11 cellular contexts compared by ENCODE assay signal in genomic region chr1:237042467-237042891, GRCh38. TPM values are rescaled to one million over a fixed set of nuclear protein-coding genes. Genes with fewer than 3 reads are reported as not detected.
DNase-seq lines count a peak whose midpoint lies in the region; ATAC-seq and TF ChIP-seq lines count a peak whose summit lies in the region.
"Had no signal": no experiment of that assay in that cellular context is flagged by ENCODE, and none has a peak within 500 bp of the region (broad histone marks: within the 10 kb centered on the region; RNA-seq: fewer than 3 reads in every experiment).

No MANE protein-coding gene starts in this region.

- H3K4me2 ChIP-seq in osteoblast (ENCODE audit: insufficient read depth, low read length) = no peak overlapping the region

- H3K9ac ChIP-seq in iPS-20b (ENCODE audit: low read depth, low read length) (no peak overlapping the region), skeletal muscle tissue (ENCODE audit: low read depth in 1 of 3, low read length in 3 of 3) (no peak overlapping the region)

- no peak overlapping the region for H2AFZ ChIP-seq in osteoblast (ENCODE audit: low read length)

- TF ChIP-seq CTCF in HEK293 (tag by site-specific recombination; IDR thresholded peaks at IDR 0.05) (peak; percentile 72), astrocyte of the cerebellum (IDR thresholded peaks at IDR 0.05; ENCODE audit: low read depth, low read length, missing control alignments) (no peak), osteoblast (IDR thresholded peaks at IDR 0.05; ENCODE audit: extremely low read depth, low read depth, low read length) (no peak)

- DNase-seq in astrocyte of the cerebellum (ENCODE audit: low read depth) = no peak
- DNase-seq in activated naive CD4-positive, alpha-beta T cell treated with anti-CD3 and anti-CD28 coated beads, Interleukin-2, amount 50 U/mL, for 16 hours = no peak
- no peak for DNase-seq in osteoblast (ENCODE audit: insufficient read length, low spot score, missing footprints)
- DNase-seq in ACHN = no peak
- DNase-seq: DND-41 had no signal

- POLR2A ChIA-PET in HEK293 (lab: Yijun Ruan, JAX) = interaction anchor here (1.0 to 3.2 kb wide), 11 partner anchors 10 to 438 kb away, joined by 3 to 28 read pairs (median 4); partner anchors contain the start of genes HEATR1 and MTR

- H3K4me1 ChIP-seq in HEK293 (ENCODE audit: control insufficient read depth, insufficient read depth, low read length) (peaks cover 28% of the 10 kb centered on the region), iPS-20b (ENCODE audit: insufficient read depth, low read length) (peaks cover 41% of the 10 kb centered on the region), skeletal muscle tissue (ENCODE audit: control insufficient read depth in 3 of 3, insufficient read depth in 3 of 3, low read length in 3 of 3) (peaks cover 2 to 9% (median 3%) of the 10 kb centered on the region in 3 donors), osteoblast (ENCODE audit: insufficient read depth, low read length) (no peaks in the 10 kb centered on the region)

- H3K36me3 ChIP-seq in HEK293 (ENCODE audit: control insufficient read depth in 2 of 2, insufficient read depth in 1 of 2, low read length in 2 of 2) = no peaks in the 10 kb centered on the region
- H3K36me3 ChIP-seq in iPS-20b (ENCODE audit: insufficient read depth, low read depth, low read length) = no peaks in the 10 kb centered on the region
- H3K36me3 ChIP-seq in skeletal muscle tissue (ENCODE audit: control insufficient read depth in 3 of 3, insufficient read depth in 3 of 3, low read length in 3 of 3) = no peaks in the 10 kb centered on the region
- no peaks in the 10 kb centered on the region for H3K36me3 ChIP-seq in osteoblast (ENCODE audit: insufficient read depth, low read length)

- CTCF ChIA-PET in HEK293 (lab: Yijun Ruan, JAX) = interaction anchor here (0.6 to 5.6 kb wide), 24 partner anchors 9 to 595 kb away, joined by 3 to 46 read pairs (median 4); no protein-coding TSS in a partner anchor

- H3K9me3 ChIP-seq in HEK293 (ENCODE audit: control insufficient read depth, insufficient read depth, low read depth, low read length) (no peaks in the 10 kb centered on the region), iPS-20b (ENCODE audit: insufficient read depth, low read depth, low read length) (no peaks in the 10 kb centered on the region), skeletal muscle tissue (ENCODE audit: control insufficient read depth in 3 of 3, low read length in 3 of 3) (peaks cover 0 to 5% (median 2%) of the 10 kb centered on the region in 3 donors), osteoblast (ENCODE audit: low read depth, low read length) (no peaks in the 10 kb centered on the region)

- no peaks in the 10 kb centered on the region for H3K79me2 ChIP-seq in osteoblast (ENCODE audit: insufficient read depth, low read length)

- ATAC-seq in GM21390 (IDR thresholded peaks at IDR 0.05; ENCODE audit: unreplicated experiment) = no peak

- H3K27me3 ChIP-seq in iPS-20b (ENCODE audit: insufficient read depth, low read length) (peaks cover 49% of the 10 kb centered on the region), skeletal muscle tissue (ENCODE audit: control insufficient read depth in 3 of 3, insufficient read depth in 3 of 3, low read length in 3 of 3) (peaks cover 23 to 43% (median 28%) of the 10 kb centered on the region in 3 donors), osteoblast (ENCODE audit: insufficient read depth, low read length) (peaks cover 6% of the 10 kb centered on the region)

- peak overlapping the region; percentile 74; the same call in 1 of the 2 replicates for H3K27ac ChIP-seq in HEK293 (ENCODE audit: extremely low read depth, low read depth, low read length)
- no peak overlapping the region for H3K27ac ChIP-seq in iPS-20b (ENCODE audit: low read length)
- H3K27ac ChIP-seq in skeletal muscle tissue (ENCODE audit: low read depth, low read length) = no peak overlapping the region
- H3K27ac ChIP-seq in osteoblast (ENCODE audit: low read depth, low read length) = no peak overlapping the region

- no peaks in the 10 kb centered on the region for H4K20me1 ChIP-seq in osteoblast (ENCODE audit: insufficient read depth, low read length)

- in situ Hi-C loops in astrocyte of the cerebellum (cut with HindIII; ENCODE audit: low sequenced_read_pairs) = no loop called here
- in situ Hi-C loops in ACHN (cut with HindIII; ENCODE audit: low pct_ligation_motif_present, low pct_unique_long_range_greater_than_20kb, low sequenced_read_pairs) = no loop called here

- H3K4me3 ChIP-seq in HEK293 (ENCODE audit: low read depth, low read length) = peak overlapping the region; percentile 69
- peak overlapping the region; percentile 33 for H3K4me3 ChIP-seq in astrocyte of the cerebellum (ENCODE audit: low read depth, low read length)
- peak overlapping the region; percentile 76 for H3K4me3 ChIP-seq in iPS-20b (ENCODE audit: low read length)
- peak overlapping the region in 2 of 3 donors; percentile 49 to 51 for H3K4me3 ChIP-seq in skeletal muscle tissue (ENCODE audit: low read length in 3 of 3)
- H3K4me3 ChIP-seq in osteoblast (ENCODE audit: insufficient read depth, low read length) = no peak overlapping the region

TF ChIP-seq in HEK293, 187 proteins besides CTCF, POLR2A, EP300 and RAD21 (continues in another document):
- peak; percentile 30 for TF ChIP-seq ZNF2 (tag by site-specific recombination; IDR thresholded peaks at IDR 0.05)
- no peak for TF ChIP-seq ZNF138 (tag by site-specific recombination; IDR thresholded peaks at IDR 0.05; ENCODE audit: borderline replicate concordance)
- peak; percentile 15; the same call in 1 of the 2 replicates for TF ChIP-seq KLF8 (tag by site-specific recombination; IDR thresholded peaks at IDR 0.05)
- TF ChIP-seq, protein P1, sequence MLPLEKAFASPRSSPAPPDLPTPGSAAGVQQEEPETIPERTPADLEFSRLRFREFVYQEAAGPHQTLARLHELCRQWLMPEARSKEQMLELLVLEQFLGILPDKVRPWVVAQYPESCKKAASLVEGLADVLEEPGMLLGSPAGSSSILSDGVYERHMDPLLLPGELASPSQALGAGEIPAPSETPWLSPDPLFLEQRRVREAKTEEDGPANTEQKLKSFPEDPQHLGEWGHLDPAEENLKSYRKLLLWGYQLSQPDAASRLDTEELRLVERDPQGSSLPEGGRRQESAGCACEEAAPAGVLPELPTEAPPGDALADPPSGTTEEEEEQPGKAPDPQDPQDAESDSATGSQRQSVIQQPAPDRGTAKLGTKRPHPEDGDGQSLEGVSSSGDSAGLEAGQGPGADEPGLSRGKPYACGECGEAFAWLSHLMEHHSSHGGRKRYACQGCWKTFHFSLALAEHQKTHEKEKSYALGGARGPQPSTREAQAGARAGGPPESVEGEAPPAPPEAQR (tag by site-specific recombination; IDR thresholded peaks at IDR 0.05) = peak; percentile 6; the same call in 1 of the 2 replicates
- TF ChIP-seq ZBTB11 (tag by site-specific recombination; conservative IDR thresholded peaks at IDR 0.05; ENCODE audit: low read depth) = peak; percentile 33; the same call in 1 of the 2 replicates
- 0 out of 2 replicates have a peak, but pooled peaks have one; percentile 9 for TF ChIP-seq ZNF610 (tag by site-specific recombination; IDR thresholded peaks at IDR 0.05; ENCODE audit: borderline replicate concordance)
- TF ChIP-seq KLF1 (tag by site-specific recombination; IDR thresholded peaks at IDR 0.05) = 0 out of 2 replicates have a peak, but pooled peaks have one; percentile 7

RNA-seq across cellular contexts. Expression of gene RYR2, which starts 0.5 kb away (rescaled TPM):
- total RNA-seq in skeletal muscle tissue = 5.7 TPM
- total RNA-seq in osteoblast = not detected in 2 replicates

RNA-seq across cellular contexts. Expression of gene MT1HL1, which starts 38.2 kb away (rescaled TPM):
- not detected for total RNA-seq in skeletal muscle tissue
- not detected in 2 replicates for total RNA-seq in osteoblast
- total RNA-seq: M059J, ureter had no signal
